Comparison of ENCODE assay signal across 17 cellular contexts in the genomic region with DNA sequence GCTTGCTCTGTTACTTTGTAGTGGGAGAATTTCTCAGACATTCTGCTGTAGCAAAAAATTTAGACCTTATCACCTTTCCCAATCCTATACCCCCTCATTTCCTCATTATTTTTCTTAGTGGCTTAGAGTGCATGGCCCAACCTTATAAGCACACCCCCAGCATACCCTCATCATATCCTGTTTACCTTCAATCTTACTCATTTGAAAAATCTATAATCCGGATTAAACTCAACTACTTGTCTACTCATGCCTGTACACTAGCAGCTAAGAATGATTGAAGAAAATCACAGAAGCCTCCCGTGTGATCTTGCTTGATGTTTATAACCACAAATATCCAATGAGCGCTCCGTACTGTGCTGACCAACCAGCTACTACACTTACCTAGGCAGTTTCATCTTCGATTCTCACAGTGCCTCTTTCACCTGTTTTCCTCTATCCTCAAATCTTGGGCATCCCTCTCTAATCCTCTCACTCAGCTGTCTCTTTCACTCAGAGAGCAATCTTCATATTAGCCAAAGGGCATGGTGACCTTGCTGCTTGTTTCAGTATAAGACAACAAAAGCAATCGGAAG. TPM values are rescaled to one million over a fixed set of nuclear protein-coding genes. Genes with fewer than 3 reads are reported as not detected.
DNase-seq lines count a peak whose midpoint lies in the region; ATAC-seq, FAIRE-seq and TF ChIP-seq lines count a peak whose summit lies in the region.
"Had no signal": no experiment of that assay in that cellular context is flagged by ENCODE, and none has a peak within 500 bp of the region (broad histone marks: within the 10 kb centered on the region; RNA-seq: fewer than 3 reads in every experiment).

No MANE protein-coding gene starts in this region.

- H3K27me3 ChIP-seq in CD4-positive, alpha-beta memory T cell (ENCODE audit: insufficient read depth, low read length) = no peaks in the 10 kb centered on the region
- no peaks in the 10 kb centered on the region for H3K27me3 ChIP-seq in keratinocyte (ENCODE audit: control insufficient read depth, extremely low read depth, insufficient read depth, low read length)
- H3K27me3 ChIP-seq: heart right ventricle, tibial nerve had no signal

- H3K27ac Mint-ChIP-seq in CD4-positive, alpha-beta memory T cell = no peak overlapping the region
- H3K27ac Mint-ChIP-seq: dendritic cell treated with granulocyte-macrophage colony-stimulating factor and Interleukin-4, amounts not matched to agents 40 ng/mL and 50 ng/mL, for 4 days had no signal

- no peaks in the 10 kb centered on the region for H3K9me3 Mint-ChIP-seq in CD4-positive, alpha-beta memory T cell

- FAIRE-seq in keratinocyte (lab: Jason Lieb, UNC) = peak; percentile 26
- FAIRE-seq: G401.6, TTC549 had no signal

- no peaks in the 10 kb centered on the region for H3K27me3 Mint-ChIP-seq in CD4-positive, alpha-beta memory T cell
- H3K27me3 Mint-ChIP-seq: dendritic cell treated with granulocyte-macrophage colony-stimulating factor and Interleukin-4, amounts not matched to agents 40 ng/mL and 50 ng/mL, for 4 days had no signal

- ATAC-seq in GM18502 (IDR thresholded peaks at IDR 0.05; ENCODE audit: poor library complexity, unreplicated experiment) = peak; percentile 8

- CTCF ChIA-PET in CD4-positive, alpha-beta memory T cell (lab: Charles Lee; ENCODE audit: partially characterized antibody) = no interaction called here

- no peaks in the 10 kb centered on the region for H3K79me2 ChIP-seq in keratinocyte (ENCODE audit: control insufficient read depth, insufficient read depth, low read length)

- H3K9me3 ChIP-seq in CD4-positive, alpha-beta memory T cell (ENCODE audit: control insufficient read depth in 1 of 2, low read length in 2 of 2) = no peaks in the 10 kb centered on the region
- no peaks in the 10 kb centered on the region for H3K9me3 ChIP-seq in keratinocyte (ENCODE audit: control insufficient read depth, low read depth, low read length)
- H3K9me3 ChIP-seq: heart right ventricle, tibial nerve had no signal

- H3K4me3 Mint-ChIP-seq in CD4-positive, alpha-beta memory T cell = no peak overlapping the region
- H3K4me3 Mint-ChIP-seq: dendritic cell treated with granulocyte-macrophage colony-stimulating factor and Interleukin-4, amounts not matched to agents 40 ng/mL and 50 ng/mL, for 4 days had no signal

- H3K9ac ChIP-seq in keratinocyte (ENCODE audit: control insufficient read depth, extremely low read depth, insufficient read depth, low read length) = no peak overlapping the region

- dilution Hi-C loops in keratinocyte (cut with MboI; ENCODE audit: extremely low pct_ligation_motif_present, low sequenced_read_pairs) = no loop called here

- no peaks in the 10 kb centered on the region for H3K9me1 ChIP-seq in keratinocyte (ENCODE audit: control insufficient read depth, extremely low read depth, insufficient read depth, low read length)

- no peak overlapping the region for H2AFZ ChIP-seq in keratinocyte (ENCODE audit: control insufficient read depth, low read length)

- POLR2A ChIA-PET in CD4-positive, alpha-beta memory T cell (lab: Charles Lee; ENCODE audit: partially characterized antibody) = interaction anchor here (1.1 to 3.5 kb wide), 2 partner anchors 37 to 38 kb away, joined by 3 to 22 read pairs; a partner anchor contains a TSS

- H3K36me3 Mint-ChIP-seq in CD4-positive, alpha-beta memory T cell = no peaks in the 10 kb centered on the region

- no peaks in the 10 kb centered on the region for H3K36me3 ChIP-seq in CD4-positive, alpha-beta memory T cell (ENCODE audit: insufficient read depth, low read length)
- peaks cover 0 to 2% of the 10 kb centered on the region in 2 experiments for H3K36me3 ChIP-seq in keratinocyte (ENCODE audit: control insufficient read depth in 2 of 2, extremely low read depth in 1 of 2, insufficient read depth in 2 of 2, low read length in 2 of 2)
- H3K36me3 ChIP-seq: heart right ventricle, tibial nerve had no signal

- no peak overlapping the region for H3K4me2 ChIP-seq in keratinocyte (ENCODE audit: control insufficient read depth, extremely low read depth, insufficient read depth, low read depth, low read length)

- peak; percentile 21 to 64 (median 45) for DNase-seq in CD4-positive, alpha-beta memory T cell
- peak; percentile 37 for DNase-seq in RPMI8226
- no peak for DNase-seq in keratinocyte (ENCODE audit: low read depth, low spot score)
- no peak for DNase-seq in ACHN
- no peak for DNase-seq in GM13977 (ENCODE audit: low spot score)
- DNase-seq in NCI-H128 (lab: John Stamatoyannopoulos, UW; ENCODE audit: unreplicated experiment) = no peak
- DNase-seq: activated CD8-positive, alpha-beta memory T cell treated with anti-CD3 and anti-CD28 coated beads, Interleukin-2, amount 50 U/mL, for 4 hours; GOT3; heart right ventricle; NCI-H1417; NCI-H446 treated with DMSO at 0.1 percent for 48 hours had no signal

- H3K27ac ChIP-seq in CD4-positive, alpha-beta memory T cell (ENCODE audit: low read depth, low read length) = peak overlapping the region; percentile 19
- H3K27ac ChIP-seq in keratinocyte (ENCODE audit: control insufficient read depth, insufficient read depth, low read length) = no peak overlapping the region
- H3K27ac ChIP-seq: SK-N-MC, tibial nerve had no signal

- peak overlapping the region; percentile 8 to 19 for H3K4me3 ChIP-seq in CD4-positive, alpha-beta memory T cell (ENCODE audit: low read length in 2 of 2)
- no peak overlapping the region for H3K4me3 ChIP-seq in keratinocyte (ENCODE audit: control insufficient read depth in 2 of 3, extremely low read depth in 1 of 3, insufficient read depth in 2 of 3, low read depth in 1 of 3, low read length in 3 of 3)
- H3K4me3 ChIP-seq: heart right ventricle, SK-N-MC, tibial nerve had no signal

- no peaks in the 10 kb centered on the region for H4K20me1 ChIP-seq in keratinocyte (ENCODE audit: control insufficient read depth, extremely low read depth, insufficient read depth, low read length)

- H3K4me1 Mint-ChIP-seq in CD4-positive, alpha-beta memory T cell = peaks cover 0 to 4% (median 4%) of the 10 kb centered on the region in 4 donors

- in situ Hi-C loops in ACHN (cut with HindIII; ENCODE audit: low pct_ligation_motif_present, low pct_unique_long_range_greater_than_20kb, low sequenced_read_pairs) (no loop called here), GM13977 (cut with MboI; ENCODE audit: low pct_unique_long_range_greater_than_20kb, low sequenced_read_pairs, unreplicated experiment) (no loop called here)

- intact Hi-C loops in CD4-positive, alpha-beta memory T cell (cut with micrococcal nuclease) = no loop called here

- no peak for TF ChIP-seq CTCF in keratinocyte (optimal IDR thresholded peaks at IDR 0.05 in 1 of 3, IDR thresholded peaks at IDR 0.05 in 1 of 3, conservative IDR thresholded peaks at IDR 0.05 in 1 of 3; ENCODE audit: extremely low read depth in 1 of 3, insufficient read depth in 2 of 3, low read length in 3 of 3)
- TF ChIP-seq CTCF in GM13977 (IDR thresholded peaks at IDR 0.05; ENCODE audit: extremely low read depth, insufficient read depth, missing control alignments) = no peak

- H3K4me1 ChIP-seq in CD4-positive, alpha-beta memory T cell (ENCODE audit: insufficient read depth, low read length) = peaks cover 26% of the 10 kb centered on the region
- H3K4me1 ChIP-seq in keratinocyte (ENCODE audit: control insufficient read depth, extremely low read depth, insufficient read depth, low read length) = no peaks in the 10 kb centered on the region

RNA-seq across cellular contexts. Expression of a gene that starts 36.6 kb away (rescaled TPM):
- 10 to 100 TPM in 1 of 2 experiments, 1 to 10 TPM in 1; 9.6 to 10.2 TPM for total RNA-seq in CD4-positive, alpha-beta memory T cell
- polyA plus RNA-seq in CD4-positive, alpha-beta memory T cell = 10 to 100 TPM; 20.3 to 21.5 TPM
- polyA plus RNA-seq in keratinocyte = 73.1 to 78.0 TPM (median 77.1 TPM) in 3 replicates
- polyA plus RNA-seq in keratinocyte (2011; ENCODE audit: low read depth) = 21.5 TPM
- 60.6 and 72.5 TPM in 2 replicates for polyA plus RNA-seq in keratinocyte (2011; cell fraction: cytosol; rRNA removed)
- 88.3 and 94.3 TPM in 2 replicates for polyA plus RNA-seq in keratinocyte (2011; cell fraction: nucleus; rRNA removed)
- 57.3 and 60.0 TPM in 2 replicates for polyA plus RNA-seq in keratinocyte (2012; ENCODE audit: low replicate concordance)
- polyA minus RNA-seq in keratinocyte = 22.5 to 70.0 TPM (median 56.9 TPM) in 3 replicates
- 39.9 TPM for polyA minus RNA-seq in keratinocyte (2011; cell fraction: cytosol; rRNA and poly(A)+ RNA removed)
- 33.9 and 66.8 TPM in 2 replicates for polyA minus RNA-seq in keratinocyte (2011; cell fraction: nucleus; rRNA and poly(A)+ RNA removed)

Comparison
In these comparisons a context has a peak if more than half of its experiments do, and no peak if none do; other contexts are left out.
1. DNase-seq: peak in CD4-positive, alpha-beta memory T cell (5 of 5) and RPMI8226 (single experiment); none in keratinocyte (single experiment), ACHN (single experiment), GM13977 (single experiment) and NCI-H128 (single experiment).
2. H3K4me3 ChIP-seq: peak in CD4-positive, alpha-beta memory T cell (2 of 2); none in keratinocyte (0 of 3).